Comparison of ENCODE assay signal across 15 cellular contexts in genomic region chr16:50613281-50613991, GRCh38.
DNase-seq lines count a peak whose midpoint lies in the region; ATAC-seq and TF ChIP-seq lines count a peak whose summit lies in the region.
"Had no signal": no experiment of that assay in that cellular context is flagged by ENCODE, and none has a peak within 500 bp of the region (broad histone marks: within the 10 kb centered on the region; RNA-seq: fewer than 3 reads in every experiment).

No MANE protein-coding gene starts in this region.

- no peaks in the 10 kb centered on the region for H3K27me3 ChIP-seq in transverse colon

- TF ChIP-seq POLR2A in transverse colon (IDR thresholded peaks at IDR 0.05), result no peak

- peaks cover 0 to 8% of the 10 kb centered on the region in 2 donors for H3K36me3 Mint-ChIP-seq in naive B cell
- no peaks in the 10 kb centered on the region for H3K36me3 Mint-ChIP-seq in activated T-helper 17 cell treated with anti-CD3 and anti-CD28 coated beads, Interleukin-2, amount 50 U/mL, for 72 hours (ENCODE audit: low read depth)

- peaks cover 0 to 26% (median 25%) of the 10 kb centered on the region in 3 donors for H3K27me3 Mint-ChIP-seq in naive B cell
- H3K27me3 Mint-ChIP-seq in activated T-helper 17 cell treated with anti-CD3 and anti-CD28 coated beads, Interleukin-2, amount 50 U/mL, for 72 hours, result no peaks in the 10 kb centered on the region
- H3K27me3 Mint-ChIP-seq: stimulated activated naive CD8-positive, alpha-beta T cell treated with anti-CD3 and anti-CD28 coated beads, Interleukin-15, amount 100 ng/mL, for 72 hours had no signal

- no peaks in the 10 kb centered on the region for H3K36me3 ChIP-seq in transverse colon
- H3K36me3 ChIP-seq: SJCRH30 had no signal

- peak overlapping the region in 4 of 6 donors; percentile 44 to 94 (median 72) for H3K27ac Mint-ChIP-seq in naive B cell
- H3K27ac Mint-ChIP-seq in activated T-helper 17 cell treated with anti-CD3 and anti-CD28 coated beads, Interleukin-2, amount 50 U/mL, for 72 hours, result no peak overlapping the region
- H3K27ac Mint-ChIP-seq: stimulated activated naive CD8-positive, alpha-beta T cell treated with anti-CD3 and anti-CD28 coated beads, Interleukin-15, amount 100 ng/mL, for 72 hours had no signal

- no peak for TF ChIP-seq CTCF in transverse colon (IDR thresholded peaks at IDR 0.05)

- H3K9me3 Mint-ChIP-seq in naive B cell, result no peaks in the 10 kb centered on the region
- H3K9me3 Mint-ChIP-seq in activated T-helper 17 cell treated with anti-CD3 and anti-CD28 coated beads, Interleukin-2, amount 50 U/mL, for 72 hours, result no peaks in the 10 kb centered on the region
- H3K9me3 Mint-ChIP-seq: stimulated activated naive CD8-positive, alpha-beta T cell treated with anti-CD3 and anti-CD28 coated beads, Interleukin-15, amount 100 ng/mL, for 72 hours had no signal

- H3K4me3 ChIP-seq in transverse colon, result peak overlapping the region in 1 of 4 donors; percentile 6
- H3K4me3 ChIP-seq: GM23248, SJCRH30 had no signal

- DNase-seq in UCSD-AML1 (lab: John Stamatoyannopoulos, UW; ENCODE audit: unreplicated experiment) (peak; percentile 37), fibroblast of the conjunctiva (ENCODE audit: low read depth) (peak; percentile 30), naive B cell (no peak), transverse colon (no peak), NCI-H1105 (lab: John Stamatoyannopoulos, UW) (no peak), HT-29 (ENCODE audit: low spot score) (no peak), RKO (ENCODE audit: low spot score) (no peak)
- DNase-seq: amygdala; GM23248; NCI-H446 treated with DMSO at 0.1 percent for 48 hours; stimulated activated CD4-positive, alpha-beta T cell treated with anti-CD3 and anti-CD28 coated beads, Interleukin-4, amount 100 ng/mL, for 4 hours; stimulated activated naive CD8-positive, alpha-beta T cell treated with anti-CD3 and anti-CD28 coated beads, Interleukin-15, amount 100 ng/mL, for 72 hours had no signal

- no peak for TF ChIP-seq EP300 in transverse colon (IDR thresholded peaks at IDR 0.05; ENCODE audit: low read depth)

- no peak for ATAC-seq in naive B cell (ENCODE audit: low read depth in 2 of 2)
- no peak for ATAC-seq in activated T-helper 17 cell treated with anti-CD3 and anti-CD28 coated beads, Interleukin-2, amount 50 U/mL, for 72 hours (replicated peaks)
- ATAC-seq: stimulated activated naive CD8-positive, alpha-beta T cell treated with anti-CD3 and anti-CD28 coated beads, Interleukin-15, amount 100 ng/mL, for 72 hours had no signal

- no peaks in the 10 kb centered on the region for H3K9me3 ChIP-seq in transverse colon
- H3K9me3 ChIP-seq: SJCRH30 had no signal

- peak overlapping the region; percentile 71 to 86 (median 80) for H3K27ac ChIP-seq in transverse colon
- H3K27ac ChIP-seq: GM23248, SJCRH30, VCaP had no signal

- intact Hi-C loops in transverse colon (cut with DNase I; ENCODE audit: low total_unique reads), result no loop called here

- in situ Hi-C loops in transverse colon (cut with MboI; ENCODE audit: low pct_ligation_motif_present in 1 of 4, low pct_unique_long_range_greater_than_20kb in 1 of 4, low sequenced_read_pairs in 3 of 4), result no loop called here

- H3K4me1 Mint-ChIP-seq in naive B cell, result peaks cover 0 to 4% (median 4%) of the 10 kb centered on the region in 3 donors
- H3K4me1 Mint-ChIP-seq in activated T-helper 17 cell treated with anti-CD3 and anti-CD28 coated beads, Interleukin-2, amount 50 U/mL, for 72 hours, result peaks cover 5% of the 10 kb centered on the region

- no peak overlapping the region for H3K4me3 Mint-ChIP-seq in naive B cell
- no peak overlapping the region for H3K4me3 Mint-ChIP-seq in activated T-helper 17 cell treated with anti-CD3 and anti-CD28 coated beads, Interleukin-2, amount 50 U/mL, for 72 hours
- H3K4me3 Mint-ChIP-seq: stimulated activated naive CD8-positive, alpha-beta T cell treated with anti-CD3 and anti-CD28 coated beads, Interleukin-15, amount 100 ng/mL, for 72 hours had no signal

- WGBS in transverse colon (ENCODE audit: low coverage in 1 of 2), 2 donors, result 15 to 26% methylated on average over 8 to 21 of the region's 21 CpGs

- H3K4me1 ChIP-seq in transverse colon, result peaks cover 24 to 70% (median 32%) of the 10 kb centered on the region in 4 donors

Comparison
In these comparisons a context has a peak if more than half of its experiments do, and no peak if none do; other contexts are left out.
1. DNase-seq: peak in UCSD-AML1 (single experiment) and fibroblast of the conjunctiva (single experiment); none in naive B cell (single experiment), transverse colon (single experiment), NCI-H1105 (single experiment), HT-29 (single experiment) and RKO (single experiment).